1 cellular context compared by ENCODE assay signal in the genomic region with DNA sequence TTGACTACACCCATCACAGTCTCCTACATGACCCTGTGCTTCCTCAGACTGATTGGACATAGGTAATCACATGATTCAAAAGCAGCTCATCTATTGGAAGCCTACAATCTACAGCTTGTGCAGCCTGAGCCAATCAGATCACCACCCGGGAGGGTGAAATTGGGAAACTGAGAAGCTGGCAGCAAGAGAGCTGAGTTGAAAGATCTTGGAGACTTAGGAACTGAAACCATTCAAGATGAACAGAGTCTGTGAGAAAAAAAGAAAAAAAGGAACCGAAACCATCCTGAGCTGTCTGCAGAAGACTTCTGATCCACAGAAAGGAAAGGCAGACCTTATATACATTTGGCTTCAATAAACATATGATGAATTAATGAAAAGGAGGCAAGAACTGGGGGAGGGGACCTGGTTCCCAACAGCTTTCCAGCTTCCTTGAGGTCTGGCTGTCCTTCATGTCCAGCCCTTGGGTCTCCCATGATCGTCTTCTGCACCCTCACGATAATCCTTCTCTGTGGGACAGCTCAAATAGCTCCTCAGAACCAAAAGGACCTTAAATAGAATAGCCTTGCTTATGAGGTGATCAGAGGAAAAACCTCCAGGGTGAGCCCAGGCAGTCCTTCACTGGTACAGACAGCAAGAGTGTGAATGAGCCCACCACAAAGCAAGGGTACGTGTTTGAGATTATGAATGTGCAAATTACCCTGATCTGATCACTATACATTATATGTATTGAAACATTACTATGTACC.
A peak's percentile ranks its signal among the peaks of the same experiment; 100 is the strongest.
TF ChIP-seq lines count a peak whose summit lies in the region.

No MANE protein-coding gene starts in this region.

TF ChIP-seq in GM12878, 131 proteins besides CTCF, POLR2A, EP300 and RAD21 (continued from another document and continues in another):
- TF ChIP-seq, protein P1, sequence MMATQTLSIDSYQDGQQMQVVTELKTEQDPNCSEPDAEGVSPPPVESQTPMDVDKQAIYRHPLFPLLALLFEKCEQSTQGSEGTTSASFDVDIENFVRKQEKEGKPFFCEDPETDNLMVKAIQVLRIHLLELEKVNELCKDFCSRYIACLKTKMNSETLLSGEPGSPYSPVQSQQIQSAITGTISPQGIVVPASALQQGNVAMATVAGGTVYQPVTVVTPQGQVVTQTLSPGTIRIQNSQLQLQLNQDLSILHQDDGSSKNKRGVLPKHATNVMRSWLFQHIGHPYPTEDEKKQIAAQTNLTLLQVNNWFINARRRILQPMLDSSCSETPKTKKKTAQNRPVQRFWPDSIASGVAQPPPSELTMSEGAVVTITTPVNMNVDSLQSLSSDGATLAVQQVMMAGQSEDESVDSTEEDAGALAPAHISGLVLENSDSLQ (IDR thresholded peaks at IDR 0.05) = peak; percentile 58; the same call in 1 of the 2 replicates
- TF ChIP-seq CREM (IDR thresholded peaks at IDR 0.05; ENCODE audit: low read depth) (peak; percentile 28; the same call in 1 of the 2 replicates), PAX8 (IDR thresholded peaks at IDR 0.05) (no peak), SMAD5 (IDR thresholded peaks at IDR 0.05; ENCODE audit: low read depth) (no peak), NFIC (IDR thresholded peaks at IDR 0.05; ENCODE audit: low read depth, low read length) (peak; percentile 58; the same call in 1 of the 2 replicates), DPF2 (IDR thresholded peaks at IDR 0.05) (peak; percentile 86), HDGF (IDR thresholded peaks at IDR 0.05) (no peak), PAX5 (IDR thresholded peaks at IDR 0.05; ENCODE audit: borderline replicate concordance, low read depth, low read length) (0 out of 2 replicates have a peak, but pooled peaks have one; percentile 23), POLR2AphosphoS5 (IDR thresholded peaks at IDR 0.05; ENCODE audit: low read length) (no peak), MTA3 (IDR thresholded peaks at IDR 0.05; ENCODE audit: borderline replicate concordance, low read length) (no peak), BMI1 (IDR thresholded peaks at IDR 0.05; ENCODE audit: borderline replicate concordance) (peak; percentile 46; the same call in 1 of the 2 replicates), CBX5 (IDR thresholded peaks at IDR 0.05; ENCODE audit: low read depth) (peak; percentile 14; the same call in 1 of the 2 replicates), SMC3 (IDR thresholded peaks at IDR 0.05; ENCODE audit: borderline replicate concordance, low read length) (no peak), STAT3 (IDR thresholded peaks at IDR 0.05; ENCODE audit: low read depth, low read length) (no peak), EED (IDR thresholded peaks at IDR 0.05; ENCODE audit: low read depth) (peak; percentile 76), MYB (IDR thresholded peaks at IDR 0.05; ENCODE audit: borderline replicate concordance, low read depth, low read length) (no peak), MTA2 (IDR thresholded peaks at IDR 0.05; ENCODE audit: low read depth) (peak; percentile 73), IKZF1 (conservative IDR thresholded peaks at IDR 0.05) (peak; percentile 68), BCL11A (IDR thresholded peaks at IDR 0.05; ENCODE audit: low read depth, low read length) (peak; percentile 64), MEF2A (IDR thresholded peaks at IDR 0.05; ENCODE audit: insufficient read depth, low read depth, low read length) (0 out of 2 replicates have a peak, but pooled peaks have one; percentile 34), IRF4 (IDR thresholded peaks at IDR 0.05; ENCODE audit: low read depth, low read length) (peak; percentile 96), ZNF24 (IDR thresholded peaks at IDR 0.05) (0 out of 2 replicates have a peak, but pooled peaks have one; percentile 33), CHD2 (IDR thresholded peaks at IDR 0.05; ENCODE audit: borderline replicate concordance, low read depth, low read length) (0 out of 2 replicates have a peak, but pooled peaks have one; percentile 39), RAD51 (IDR thresholded peaks at IDR 0.05) (peak; percentile 63; the same call in 1 of the 2 replicates), EZH2 (IDR thresholded peaks at IDR 0.05; ENCODE audit: borderline replicate concordance, control insufficient read depth, low read depth, low read length) (no peak), ZNF384 (IDR thresholded peaks at IDR 0.05; ENCODE audit: borderline replicate concordance, low read depth, low read length) (peak; percentile 59; the same call in 1 of the 2 replicates), BHLHE40 (IDR thresholded peaks at IDR 0.05; ENCODE audit: borderline replicate concordance in 1 of 2, low read depth in 2 of 2, low read length in 1 of 2) (0 out of 4 replicates have a peak, but pooled peaks of 1 of the 2 experiments have one; percentile 13), CHD1 (IDR thresholded peaks at IDR 0.05; ENCODE audit: low read depth, low read length) (no peak), SREBF2 (IDR thresholded peaks at IDR 0.05; ENCODE audit: low read length) (no peak), ZZZ3 (IDR thresholded peaks at IDR 0.05; ENCODE audit: control insufficient read depth, insufficient read length, low read depth) (no peak), MYC (IDR thresholded peaks at IDR 0.05; ENCODE audit: insufficient read depth, insufficient read length, insufficient replicate concordance, low read length, severe bottlenecking) (no peak), ZNF274 (IDR thresholded peaks at IDR 0.05; ENCODE audit: insufficient read depth, insufficient read length) (no peak)
- TF ChIP-seq, protein P2, sequence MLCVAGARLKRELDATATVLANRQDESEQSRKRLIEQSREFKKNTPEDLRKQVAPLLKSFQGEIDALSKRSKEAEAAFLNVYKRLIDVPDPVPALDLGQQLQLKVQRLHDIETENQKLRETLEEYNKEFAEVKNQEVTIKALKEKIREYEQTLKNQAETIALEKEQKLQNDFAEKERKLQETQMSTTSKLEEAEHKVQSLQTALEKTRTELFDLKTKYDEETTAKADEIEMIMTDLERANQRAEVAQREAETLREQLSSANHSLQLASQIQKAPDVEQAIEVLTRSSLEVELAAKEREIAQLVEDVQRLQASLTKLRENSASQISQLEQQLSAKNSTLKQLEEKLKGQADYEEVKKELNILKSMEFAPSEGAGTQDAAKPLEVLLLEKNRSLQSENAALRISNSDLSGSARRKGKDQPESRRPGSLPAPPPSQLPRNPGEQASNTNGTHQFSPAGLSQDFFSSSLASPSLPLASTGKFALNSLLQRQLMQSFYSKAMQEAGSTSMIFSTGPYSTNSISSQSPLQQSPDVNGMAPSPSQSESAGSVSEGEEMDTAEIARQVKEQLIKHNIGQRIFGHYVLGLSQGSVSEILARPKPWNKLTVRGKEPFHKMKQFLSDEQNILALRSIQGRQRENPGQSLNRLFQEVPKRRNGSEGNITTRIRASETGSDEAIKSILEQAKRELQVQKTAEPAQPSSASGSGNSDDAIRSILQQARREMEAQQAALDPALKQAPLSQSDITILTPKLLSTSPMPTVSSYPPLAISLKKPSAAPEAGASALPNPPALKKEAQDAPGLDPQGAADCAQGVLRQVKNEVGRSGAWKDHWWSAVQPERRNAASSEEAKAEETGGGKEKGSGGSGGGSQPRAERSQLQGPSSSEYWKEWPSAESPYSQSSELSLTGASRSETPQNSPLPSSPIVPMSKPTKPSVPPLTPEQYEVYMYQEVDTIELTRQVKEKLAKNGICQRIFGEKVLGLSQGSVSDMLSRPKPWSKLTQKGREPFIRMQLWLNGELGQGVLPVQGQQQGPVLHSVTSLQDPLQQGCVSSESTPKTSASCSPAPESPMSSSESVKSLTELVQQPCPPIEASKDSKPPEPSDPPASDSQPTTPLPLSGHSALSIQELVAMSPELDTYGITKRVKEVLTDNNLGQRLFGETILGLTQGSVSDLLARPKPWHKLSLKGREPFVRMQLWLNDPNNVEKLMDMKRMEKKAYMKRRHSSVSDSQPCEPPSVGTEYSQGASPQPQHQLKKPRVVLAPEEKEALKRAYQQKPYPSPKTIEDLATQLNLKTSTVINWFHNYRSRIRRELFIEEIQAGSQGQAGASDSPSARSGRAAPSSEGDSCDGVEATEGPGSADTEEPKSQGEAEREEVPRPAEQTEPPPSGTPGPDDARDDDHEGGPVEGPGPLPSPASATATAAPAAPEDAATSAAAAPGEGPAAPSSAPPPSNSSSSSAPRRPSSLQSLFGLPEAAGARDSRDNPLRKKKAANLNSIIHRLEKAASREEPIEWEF (IDR thresholded peaks at IDR 0.05; ENCODE audit: insufficient replicate concordance, low read depth, low read length) = peak; percentile 65
- TF ChIP-seq, protein P3, sequence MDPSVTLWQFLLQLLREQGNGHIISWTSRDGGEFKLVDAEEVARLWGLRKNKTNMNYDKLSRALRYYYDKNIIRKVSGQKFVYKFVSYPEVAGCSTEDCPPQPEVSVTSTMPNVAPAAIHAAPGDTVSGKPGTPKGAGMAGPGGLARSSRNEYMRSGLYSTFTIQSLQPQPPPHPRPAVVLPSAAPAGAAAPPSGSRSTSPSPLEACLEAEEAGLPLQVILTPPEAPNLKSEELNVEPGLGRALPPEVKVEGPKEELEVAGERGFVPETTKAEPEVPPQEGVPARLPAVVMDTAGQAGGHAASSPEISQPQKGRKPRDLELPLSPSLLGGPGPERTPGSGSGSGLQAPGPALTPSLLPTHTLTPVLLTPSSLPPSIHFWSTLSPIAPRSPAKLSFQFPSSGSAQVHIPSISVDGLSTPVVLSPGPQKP (IDR thresholded peaks at IDR 0.05; ENCODE audit: low read depth, low read length) = no peak
- TF ChIP-seq, protein P4, sequence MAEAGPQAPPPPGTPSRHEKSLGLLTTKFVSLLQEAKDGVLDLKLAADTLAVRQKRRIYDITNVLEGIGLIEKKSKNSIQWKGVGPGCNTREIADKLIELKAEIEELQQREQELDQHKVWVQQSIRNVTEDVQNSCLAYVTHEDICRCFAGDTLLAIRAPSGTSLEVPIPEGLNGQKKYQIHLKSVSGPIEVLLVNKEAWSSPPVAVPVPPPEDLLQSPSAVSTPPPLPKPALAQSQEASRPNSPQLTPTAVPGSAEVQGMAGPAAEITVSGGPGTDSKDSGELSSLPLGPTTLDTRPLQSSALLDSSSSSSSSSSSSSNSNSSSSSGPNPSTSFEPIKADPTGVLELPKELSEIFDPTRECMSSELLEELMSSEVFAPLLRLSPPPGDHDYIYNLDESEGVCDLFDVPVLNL (IDR thresholded peaks at IDR 0.05; ENCODE audit: low read depth, low read length) = peak; percentile 73; the same call in 1 of the 2 replicates
- TF ChIP-seq, protein P5, sequence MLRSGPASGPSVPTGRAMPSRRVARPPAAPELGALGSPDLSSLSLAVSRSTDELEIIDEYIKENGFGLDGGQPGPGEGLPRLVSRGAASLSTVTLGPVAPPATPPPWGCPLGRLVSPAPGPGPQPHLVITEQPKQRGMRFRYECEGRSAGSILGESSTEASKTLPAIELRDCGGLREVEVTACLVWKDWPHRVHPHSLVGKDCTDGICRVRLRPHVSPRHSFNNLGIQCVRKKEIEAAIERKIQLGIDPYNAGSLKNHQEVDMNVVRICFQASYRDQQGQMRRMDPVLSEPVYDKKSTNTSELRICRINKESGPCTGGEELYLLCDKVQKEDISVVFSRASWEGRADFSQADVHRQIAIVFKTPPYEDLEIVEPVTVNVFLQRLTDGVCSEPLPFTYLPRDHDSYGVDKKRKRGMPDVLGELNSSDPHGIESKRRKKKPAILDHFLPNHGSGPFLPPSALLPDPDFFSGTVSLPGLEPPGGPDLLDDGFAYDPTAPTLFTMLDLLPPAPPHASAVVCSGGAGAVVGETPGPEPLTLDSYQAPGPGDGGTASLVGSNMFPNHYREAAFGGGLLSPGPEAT (IDR thresholded peaks at IDR 0.05; ENCODE audit: low read depth) = peak; percentile 50; the same call in 1 of the 2 replicates
- TF ChIP-seq, protein P6, sequence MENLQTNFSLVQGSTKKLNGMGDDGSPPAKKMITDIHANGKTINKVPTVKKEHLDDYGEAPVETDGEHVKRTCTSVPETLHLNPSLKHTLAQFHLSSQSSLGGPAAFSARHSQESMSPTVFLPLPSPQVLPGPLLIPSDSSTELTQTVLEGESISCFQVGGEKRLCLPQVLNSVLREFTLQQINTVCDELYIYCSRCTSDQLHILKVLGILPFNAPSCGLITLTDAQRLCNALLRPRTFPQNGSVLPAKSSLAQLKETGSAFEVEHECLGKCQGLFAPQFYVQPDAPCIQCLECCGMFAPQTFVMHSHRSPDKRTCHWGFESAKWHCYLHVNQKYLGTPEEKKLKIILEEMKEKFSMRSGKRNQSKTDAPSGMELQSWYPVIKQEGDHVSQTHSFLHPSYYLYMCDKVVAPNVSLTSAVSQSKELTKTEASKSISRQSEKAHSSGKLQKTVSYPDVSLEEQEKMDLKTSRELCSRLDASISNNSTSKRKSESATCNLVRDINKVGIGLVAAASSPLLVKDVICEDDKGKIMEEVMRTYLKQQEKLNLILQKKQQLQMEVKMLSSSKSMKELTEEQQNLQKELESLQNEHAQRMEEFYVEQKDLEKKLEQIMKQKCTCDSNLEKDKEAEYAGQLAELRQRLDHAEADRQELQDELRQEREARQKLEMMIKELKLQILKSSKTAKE (IDR thresholded peaks at IDR 0.05; ENCODE audit: low read depth, poor library complexity, severe bottlenecking) = peak; percentile 49
- TF ChIP-seq, protein P7, sequence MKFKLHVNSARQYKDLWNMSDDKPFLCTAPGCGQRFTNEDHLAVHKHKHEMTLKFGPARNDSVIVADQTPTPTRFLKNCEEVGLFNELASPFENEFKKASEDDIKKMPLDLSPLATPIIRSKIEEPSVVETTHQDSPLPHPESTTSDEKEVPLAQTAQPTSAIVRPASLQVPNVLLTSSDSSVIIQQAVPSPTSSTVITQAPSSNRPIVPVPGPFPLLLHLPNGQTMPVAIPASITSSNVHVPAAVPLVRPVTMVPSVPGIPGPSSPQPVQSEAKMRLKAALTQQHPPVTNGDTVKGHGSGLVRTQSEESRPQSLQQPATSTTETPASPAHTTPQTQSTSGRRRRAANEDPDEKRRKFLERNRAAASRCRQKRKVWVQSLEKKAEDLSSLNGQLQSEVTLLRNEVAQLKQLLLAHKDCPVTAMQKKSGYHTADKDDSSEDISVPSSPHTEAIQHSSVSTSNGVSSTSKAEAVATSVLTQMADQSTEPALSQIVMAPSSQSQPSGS (IDR thresholded peaks at IDR 0.05; ENCODE audit: low read length) = peak; percentile 49; the same call in 1 of the 2 replicates
- TF ChIP-seq, protein P8, sequence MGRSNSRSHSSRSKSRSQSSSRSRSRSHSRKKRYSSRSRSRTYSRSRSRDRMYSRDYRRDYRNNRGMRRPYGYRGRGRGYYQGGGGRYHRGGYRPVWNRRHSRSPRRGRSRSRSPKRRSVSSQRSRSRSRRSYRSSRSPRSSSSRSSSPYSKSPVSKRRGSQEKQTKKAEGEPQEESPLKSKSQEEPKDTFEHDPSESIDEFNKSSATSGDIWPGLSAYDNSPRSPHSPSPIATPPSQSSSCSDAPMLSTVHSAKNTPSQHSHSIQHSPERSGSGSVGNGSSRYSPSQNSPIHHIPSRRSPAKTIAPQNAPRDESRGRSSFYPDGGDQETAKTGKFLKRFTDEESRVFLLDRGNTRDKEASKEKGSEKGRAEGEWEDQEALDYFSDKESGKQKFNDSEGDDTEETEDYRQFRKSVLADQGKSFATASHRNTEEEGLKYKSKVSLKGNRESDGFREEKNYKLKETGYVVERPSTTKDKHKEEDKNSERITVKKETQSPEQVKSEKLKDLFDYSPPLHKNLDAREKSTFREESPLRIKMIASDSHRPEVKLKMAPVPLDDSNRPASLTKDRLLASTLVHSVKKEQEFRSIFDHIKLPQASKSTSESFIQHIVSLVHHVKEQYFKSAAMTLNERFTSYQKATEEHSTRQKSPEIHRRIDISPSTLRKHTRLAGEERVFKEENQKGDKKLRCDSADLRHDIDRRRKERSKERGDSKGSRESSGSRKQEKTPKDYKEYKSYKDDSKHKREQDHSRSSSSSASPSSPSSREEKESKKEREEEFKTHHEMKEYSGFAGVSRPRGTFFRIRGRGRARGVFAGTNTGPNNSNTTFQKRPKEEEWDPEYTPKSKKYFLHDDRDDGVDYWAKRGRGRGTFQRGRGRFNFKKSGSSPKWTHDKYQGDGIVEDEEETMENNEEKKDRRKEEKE (IDR thresholded peaks at IDR 0.05) = no peak
